17 cellular contexts compared by ENCODE assay signal in genomic region chr13:59780058-59780457, GRCh38.
"Had no signal": no experiment of that assay in that cellular context is flagged by ENCODE, and none has a peak within 500 bp of the region (broad histone marks: within the 10 kb centered on the region; RNA-seq: fewer than 3 reads in every experiment).

No MANE protein-coding gene starts in this region.

- H3K27me3 ChIP-seq: upper lobe of right lung had no signal

- ATAC-seq: natural killer cell; stimulated activated naive CD8-positive, alpha-beta T cell treated with anti-CD3 and anti-CD28 coated beads, Interleukin-15, Interleukin-2, amounts not matched to agents 100 U/mL and 50 U/mL, for 24 hours; upper lobe of right lung had no signal

- H3K27ac ChIP-seq: left ventricle myocardium inferior, upper lobe of right lung had no signal

- FAIRE-seq: astrocyte had no signal

- H3K9me3 ChIP-seq: left ventricle myocardium inferior, upper lobe of right lung had no signal

- H3K36me3 ChIP-seq: left ventricle myocardium inferior, upper lobe of right lung had no signal

- H3K4me1 ChIP-seq: left ventricle myocardium inferior, upper lobe of right lung had no signal

- H3K4me3 ChIP-seq: left ventricle myocardium inferior, upper lobe of right lung had no signal

- DNase-seq: activated CD4-positive, alpha-beta memory T cell treated with anti-CD3 and anti-CD28 coated beads for 36 hours; activated CD4-positive, alpha-beta T cell treated with anti-CD3 and anti-CD28 coated beads for 48 hours; activated naive CD4-positive, alpha-beta T cell treated with Interleukin-2 at 50 U/mL for 16 hours; activated naive CD8-positive, alpha-beta T cell treated with anti-CD3 and anti-CD28 coated beads for 36 hours; activated T-cell treated with anti-CD3 and anti-CD28 coated beads, Interleukin-2, amount 50 U/mL, for 48 hours; cerebellar nuclear complex; cortex of kidney; foreskin melanocyte; kidney glomerular epithelial cell; left ventricle myocardium inferior; midbrain; natural killer cell; stimulated activated CD4-positive, alpha-beta T cell treated with anti-CD3 and anti-CD28 coated beads, Interleukin-12 subunit alpha, Interleukin-12 subunit beta, amount 100 ng/mL, for 4 hours; stimulated activated CD4-positive, alpha-beta T cell treated with anti-CD3 and anti-CD28 coated beads, Interleukin-4, amount 100 ng/mL, for 4 hours; stimulated activated naive CD8-positive, alpha-beta T cell treated with anti-CD3 and anti-CD28 coated beads, Interleukin-15, Interleukin-2, amounts not matched to agents 100 U/mL and 50 U/mL, for 24 hours; upper lobe of right lung had no signal
